In the genomic region with DNA sequence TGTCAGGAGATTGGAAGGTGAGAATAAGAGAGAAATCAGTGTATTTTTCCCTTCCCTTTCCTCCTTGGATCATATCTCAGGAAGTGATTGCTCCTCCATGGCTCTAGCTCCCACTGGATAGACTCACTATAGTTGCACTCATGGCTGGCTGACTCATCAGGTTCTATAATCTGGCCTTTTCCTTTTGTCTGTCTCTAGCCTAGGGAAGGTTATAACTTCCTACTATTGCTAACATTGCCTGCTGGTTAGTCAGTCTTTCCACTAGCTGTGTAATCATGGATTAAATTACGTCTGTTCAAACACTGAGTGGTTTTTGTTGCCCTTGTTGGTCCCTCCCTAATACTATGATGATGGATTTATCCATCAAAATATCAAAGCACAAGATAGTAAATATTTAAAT, we compare ENCODE assay signal across 11 cellular contexts.
A peak's percentile ranks its signal among the peaks of the same experiment; 100 is the strongest.
DNase-seq lines count a peak whose midpoint lies in the region; ATAC-seq, FAIRE-seq and TF ChIP-seq lines count a peak whose summit lies in the region.
"Had no signal": no experiment of that assay in that cellular context is flagged by ENCODE, and none has a peak within 500 bp of the region (broad histone marks: within the 10 kb centered on the region; RNA-seq: fewer than 3 reads in every experiment).

No MANE protein-coding gene starts in this region.

- intact Hi-C loops in HepG2 (cut with micrococcal nuclease; ENCODE audit: unreplicated experiment) = no loop called here

- H3K27ac ChIP-seq in HepG2 (ENCODE audit: extremely low read length, insufficient read depth, low read length) = no peak overlapping the region
- H3K27ac ChIP-seq: testis had no signal

- no peaks in the 10 kb centered on the region for H4K20me1 ChIP-seq in HepG2 (ENCODE audit: insufficient read depth, low read length)

- no peak overlapping the region for H2AFZ ChIP-seq in HepG2 (ENCODE audit: low read length)

- TF ChIP-seq POLR2A in HepG2 (IDR thresholded peaks at IDR 0.05; ENCODE audit: insufficient read depth in 1 of 2, low read depth in 2 of 2, low read length in 2 of 2) = no peak

- H3K79me2 ChIP-seq in HepG2 (ENCODE audit: insufficient read depth, low read length) = no peaks in the 10 kb centered on the region

- DNase-seq in AG20443 (ENCODE audit: low spot score) (peak; percentile 83), M059J (ENCODE audit: low read depth) (peak; percentile 96), astrocyte of the hippocampus (ENCODE audit: low read depth, low spot score) (peak; percentile 71), islet precursor cell (peak; percentile 65), HepG2 (ENCODE audit: low spot score) (no peak), GOT3 (lab: John Stamatoyannopoulos, UW) (no peak)
- DNase-seq: activated T-cell treated with anti-CD3 and anti-CD28 coated beads, Interleukin-2, amount 50 U/mL, for 48 hours; NCI-H1105 treated with DMSO at 0.1 percent for 48 hours; testis had no signal

- no peak overlapping the region for H3K9ac ChIP-seq in HepG2 (ENCODE audit: insufficient read depth, low read depth, low read length)

- H3K36me3 ChIP-seq in HepG2 (replicated peaks in 1 of 2; ENCODE audit: control insufficient read depth in 1 of 2, insufficient read depth in 2 of 2, low read length in 2 of 2) = no peaks in the 10 kb centered on the region

- TF ChIP-seq RAD21 in HepG2 (CRISPR knock-in tag; IDR thresholded peaks at IDR 0.05) = no peak

- no peak for FAIRE-seq in HepG2 (lab: Jason Lieb, UNC)

- POLR2A ChIA-PET in HepG2 (lab: Yijun Ruan, JAX) = no interaction called here

- in situ Hi-C loops in HepG2 (cut with HindIII; ENCODE audit: extremely low pct_ligation_motif_present, low pct_unique_long_range_greater_than_20kb) = no loop called here

- no peaks in the 10 kb centered on the region for H3K27me3 ChIP-seq in HepG2 (ENCODE audit: control insufficient read depth in 1 of 2, insufficient read depth in 2 of 2, low read length in 2 of 2)
- H3K27me3 ChIP-seq: testis had no signal

- BruUV-seq in HepG2 (replicated peaks; lab: Mats Ljungman, UMichigan) = no TSS peak

- no peaks in the 10 kb centered on the region for H3K4me1 ChIP-seq in HepG2 (ENCODE audit: insufficient read depth, low read length)
- H3K4me1 ChIP-seq: testis had no signal

- H3K9me3 ChIP-seq in HepG2 (ENCODE audit: low read length) = no peaks in the 10 kb centered on the region
- H3K9me3 ChIP-seq: testis had no signal

- CTCF ChIA-PET in HepG2 (lab: Yijun Ruan, JAX; ENCODE audit: low intra/inter-chr PET ratio, low total read pairs) = no interaction called here

- no peak overlapping the region for H3K4me3 ChIP-seq in HepG2 (replicated peaks in 1 of 3; ENCODE audit: insufficient read depth in 1 of 3, low read depth in 2 of 3, low read length in 3 of 3)
- H3K4me3 ChIP-seq: testis had no signal

- no peak overlapping the region for H3K4me2 ChIP-seq in HepG2 (ENCODE audit: low read depth, low read length)

- WGBS in HepG2 (ENCODE audit: low lambda C conversion rate) = 5% methylated on average over 1 of the region's 1 CpG

- no peak for ATAC-seq in GM21447 (IDR thresholded peaks at IDR 0.05; ENCODE audit: unreplicated experiment)
- no peak for ATAC-seq in HepG2
- no peak for ATAC-seq in HG03432 (IDR thresholded peaks at IDR 0.05; ENCODE audit: unreplicated experiment)

- TF ChIP-seq CTCF in HepG2 (CRISPR knock-in tag; IDR thresholded peaks at IDR 0.05) = no peak

- TF ChIP-seq EP300 in HepG2 (IDR thresholded peaks at IDR 0.05; ENCODE audit: low read depth in 2 of 2, low read length in 2 of 2) (no peak), HepG2 (CRISPR knock-in tag; IDR thresholded peaks at IDR 0.05; ENCODE audit: borderline replicate concordance) (no peak)

TF ChIP-seq in HepG2, 621 proteins besides CTCF, POLR2A, EP300 and RAD21:
- no peak for TF ChIP-seq ISX (CRISPR knock-in tag; conservative IDR thresholded peaks at IDR 0.05)
- no peak for TF ChIP-seq ZNF33A (CRISPR knock-in tag; IDR thresholded peaks at IDR 0.05; ENCODE audit: borderline replicate concordance)
- TF ChIP-seq ARNT (IDR thresholded peaks at IDR 0.05) = no peak
- no peak for TF ChIP-seq ZNF891 (CRISPR knock-in tag; IDR thresholded peaks at IDR 0.05)
- TF ChIP-seq SMARCC2 (IDR thresholded peaks at IDR 0.05) = no peak
- no peak for TF ChIP-seq DR1 (CRISPR knock-in tag; IDR thresholded peaks at IDR 0.05)
- TF ChIP-seq ZNF703 (CRISPR knock-in tag; IDR thresholded peaks at IDR 0.05; ENCODE audit: borderline replicate concordance) = no peak
- TF ChIP-seq TAF1 (CRISPR knock-in tag; IDR thresholded peaks at IDR 0.05) = no peak

Comparison
In these comparisons a context has a peak if more than half of its experiments do, and no peak if none do; other contexts are left out.
1. DNase-seq: peak in AG20443 (single experiment), M059J (single experiment), astrocyte of the hippocampus (single experiment) and islet precursor cell (single experiment); none in HepG2 (single experiment) and GOT3 (single experiment).